ENCODE assay signal across 11 cellular contexts in genomic region chr22:29382575-29383328, GRCh38. TPM values are rescaled to one million over a fixed set of nuclear protein-coding genes. Genes with fewer than 3 reads are reported as not detected.
DNase-seq lines count a peak whose midpoint lies in the region; ATAC-seq, FAIRE-seq and TF ChIP-seq lines count a peak whose summit lies in the region.
"Had no signal": no experiment of that assay in that cellular context is flagged by ENCODE, and none has a peak within 500 bp of the region (broad histone marks: within the 10 kb centered on the region; RNA-seq: fewer than 3 reads in every experiment).

No MANE protein-coding gene starts in this region.

- intact Hi-C loops in GM12878 (cut with micrococcal nuclease; ENCODE audit: unreplicated experiment) = no loop called here
- intact Hi-C loops in testis (cut with DNase I; ENCODE audit: low total_unique reads) = no loop called here

- H3K27ac ChIP-seq in GM12878 (ENCODE audit: control insufficient read depth, insufficient read depth) (no peak overlapping the region), testis (no peak overlapping the region)
- H3K27ac ChIP-seq: brain microvascular endothelial cell had no signal

- H3K4me3 ChIP-seq in GM12878 = no peak overlapping the region
- H3K4me3 ChIP-seq in testis = no peak overlapping the region

- peaks cover 74% of the 10 kb centered on the region for H3K79me2 ChIP-seq in GM12878 (ENCODE audit: control insufficient read depth, insufficient read depth, low read length)

- TF ChIP-seq EP300 in GM12878 (IDR thresholded peaks at IDR 0.05; ENCODE audit: borderline replicate concordance in 1 of 2, control insufficient read depth in 1 of 2, low read depth in 2 of 2, low read length in 2 of 2) = no peak

- H3K4me3 Mint-ChIP-seq in stimulated activated naive CD8-positive, alpha-beta T cell treated with anti-CD3 and anti-CD28 coated beads, Interleukin-15, Interleukin-2, amounts not matched to agents 100 ng/mL and 50 ng/mL, for 24 hours = no peak overlapping the region
- no peak overlapping the region for H3K4me3 Mint-ChIP-seq in stimulated activated naive CD8-positive, alpha-beta T cell treated with anti-CD3 and anti-CD28 coated beads, Interleukin-15, amount 100 ng/mL, for 72 hours
- H3K4me3 Mint-ChIP-seq: H9 had no signal

- ATAC-seq in stimulated activated naive CD8-positive, alpha-beta T cell treated with anti-CD3 and anti-CD28 coated beads, Interleukin-15, amount 100 ng/mL, for 72 hours = no peak
- ATAC-seq in GM12878 = no peak
- ATAC-seq in HG02885 (IDR thresholded peaks at IDR 0.05; ENCODE audit: poor library complexity, unreplicated experiment) = no peak
- ATAC-seq in HG02571 (IDR thresholded peaks at IDR 0.05; ENCODE audit: unreplicated experiment) = no peak

- H3K4me1 ChIP-seq in GM12878 (ENCODE audit: control insufficient read depth, insufficient read depth, low read length) = peaks cover 28% of the 10 kb centered on the region
- H3K4me1 ChIP-seq in testis = peaks cover 11% of the 10 kb centered on the region

- H2AFZ ChIP-seq in GM12878 (ENCODE audit: control insufficient read depth, low read depth, low read length) = no peak overlapping the region

- no peak for TF ChIP-seq RAD21 in GM12878 (IDR thresholded peaks at IDR 0.05; ENCODE audit: insufficient read depth, low read depth, low read length)

- POLR2A ChIA-PET in GM12878 (lab: Charles Lee) = interaction anchor here (0.5 to 0.6 kb wide), 2 partner anchors 36 to 103 kb away, joined by 3 to 6 read pairs; no protein-coding TSS in a partner anchor

- TF ChIP-seq POLR2A in GM12878 (IDR thresholded peaks at IDR 0.05; ENCODE audit: low read depth, low read length) (no peak), testis (IDR thresholded peaks at IDR 0.05) (no peak)

- no peaks in the 10 kb centered on the region for H3K27me3 ChIP-seq in GM12878 (replicated peaks in 1 of 2; ENCODE audit: control insufficient read depth in 2 of 2, insufficient read depth in 2 of 2, low read length in 1 of 2)
- no peaks in the 10 kb centered on the region for H3K27me3 ChIP-seq in testis
- H3K27me3 ChIP-seq: brain microvascular endothelial cell had no signal

- peak overlapping the region; percentile 6 for H3K27ac Mint-ChIP-seq in stimulated activated naive CD8-positive, alpha-beta T cell treated with anti-CD3 and anti-CD28 coated beads, Interleukin-15, Interleukin-2, amounts not matched to agents 100 ng/mL and 50 ng/mL, for 24 hours
- no peak overlapping the region for H3K27ac Mint-ChIP-seq in stimulated activated naive CD8-positive, alpha-beta T cell treated with anti-CD3 and anti-CD28 coated beads, Interleukin-15, amount 100 ng/mL, for 72 hours
- H3K27ac Mint-ChIP-seq: H9 had no signal

- SMC1A ChIA-PET in GM12878 (lab: Charles Lee; ENCODE audit: uncharacterized antibody, unreplicated experiment) = no interaction called here

- H4K20me1 ChIP-seq in GM12878 (ENCODE audit: control insufficient read depth, insufficient read depth) = no peaks in the 10 kb centered on the region; the same call in none of the 2 replicates

- no peaks in the 10 kb centered on the region for H3K9me3 Mint-ChIP-seq in stimulated activated naive CD8-positive, alpha-beta T cell treated with anti-CD3 and anti-CD28 coated beads, Interleukin-15, Interleukin-2, amounts not matched to agents 100 ng/mL and 50 ng/mL, for 24 hours
- no peaks in the 10 kb centered on the region for H3K9me3 Mint-ChIP-seq in stimulated activated naive CD8-positive, alpha-beta T cell treated with anti-CD3 and anti-CD28 coated beads, Interleukin-15, amount 100 ng/mL, for 72 hours
- H3K9me3 Mint-ChIP-seq: H9 had no signal

- RAD21 ChIA-PET in GM12878 (lab: Charles Lee; ENCODE audit: unreplicated experiment) = interaction anchor here (0.8 kb wide), 1 partner anchor 10 kb away, joined by 5 read pairs; no protein-coding TSS in a partner anchor

- DNase-seq in stimulated activated naive CD8-positive, alpha-beta T cell treated with anti-CD3 and anti-CD28 coated beads, Interleukin-15, amount 100 ng/mL, for 72 hours = no peak
- DNase-seq in GM12878 (ENCODE audit: low read depth, low spot score) = no peak
- DNase-seq in medulla oblongata (ENCODE audit: extremely low spot score) = peak; percentile 64
- no peak for DNase-seq in SHP77 treated with DMSO at 0.1 percent for 48 hours (lab: John Stamatoyannopoulos, UW)
- DNase-seq in testis = no peak
- DNase-seq: brain microvascular endothelial cell, H9 had no signal

- no TSS peak for BruUV-seq in GM12878 (replicated peaks; lab: Mats Ljungman, UMichigan)

- in situ Hi-C loops in GM12878 (cut with MboI) = no loop called here

- peaks cover 3 to 6% of the 10 kb centered on the region in 2 experiments; a peak in 3 of 4 replicates for H3K36me3 ChIP-seq in GM12878 (ENCODE audit: control insufficient read depth in 2 of 2, insufficient read depth in 2 of 2, low read length in 1 of 2)
- H3K36me3 ChIP-seq in testis (ENCODE audit: low read depth, missing control alignments) = no peaks in the 10 kb centered on the region
- H3K36me3 ChIP-seq: brain microvascular endothelial cell had no signal

- 95% methylated on average over 6 of the region's 6 CpGs for WGBS in GM12878 (ENCODE audit: insufficient coverage, insufficient replicate concordance, low lambda C conversion rate, missing lambda C conversion rate)
- WGBS in testis, 2 donors = 67 to 77% methylated on average over 6 of the region's 6 CpGs

- H3K9me3 ChIP-seq in GM12878 (replicated peaks; ENCODE audit: control insufficient read depth, insufficient read depth, low read length) (no peaks in the 10 kb centered on the region), testis (no peaks in the 10 kb centered on the region)

- peaks cover 62% of the 10 kb centered on the region for H3K4me1 Mint-ChIP-seq in stimulated activated naive CD8-positive, alpha-beta T cell treated with anti-CD3 and anti-CD28 coated beads, Interleukin-15, Interleukin-2, amounts not matched to agents 100 ng/mL and 50 ng/mL, for 24 hours (ENCODE audit: low read depth)
- peaks cover 66% of the 10 kb centered on the region for H3K4me1 Mint-ChIP-seq in stimulated activated naive CD8-positive, alpha-beta T cell treated with anti-CD3 and anti-CD28 coated beads, Interleukin-15, amount 100 ng/mL, for 72 hours

- H3K27me3 Mint-ChIP-seq in stimulated activated naive CD8-positive, alpha-beta T cell treated with anti-CD3 and anti-CD28 coated beads, Interleukin-15, Interleukin-2, amounts not matched to agents 100 ng/mL and 50 ng/mL, for 24 hours = no peaks in the 10 kb centered on the region
- no peaks in the 10 kb centered on the region for H3K27me3 Mint-ChIP-seq in stimulated activated naive CD8-positive, alpha-beta T cell treated with anti-CD3 and anti-CD28 coated beads, Interleukin-15, amount 100 ng/mL, for 72 hours

- 0 out of 2 replicates have a peak overlapping the region, but pooled peaks have one; percentile 41 for H3K4me2 ChIP-seq in GM12878 (ENCODE audit: control insufficient read depth, insufficient read depth)

- no peak overlapping the region for H3K9ac ChIP-seq in GM12878 (ENCODE audit: control insufficient read depth, insufficient read depth, low read length)

- CTCF ChIA-PET in GM12878 (lab: Yijun Ruan, JAX) = no interaction called here

- H3K36me3 Mint-ChIP-seq in stimulated activated naive CD8-positive, alpha-beta T cell treated with anti-CD3 and anti-CD28 coated beads, Interleukin-15, Interleukin-2, amounts not matched to agents 100 ng/mL and 50 ng/mL, for 24 hours (ENCODE audit: low read depth) = peaks cover 40% of the 10 kb centered on the region

- TF ChIP-seq CTCF in GM12878 (IDR thresholded peaks at IDR 0.05 in 2 of 3, conservative IDR thresholded peaks at IDR 0.05 in 1 of 3; ENCODE audit: control insufficient read depth in 2 of 3, extremely low read depth in 1 of 3, insufficient read depth in 1 of 3, low read depth in 3 of 3, low read length in 3 of 3) (no peak), testis (IDR thresholded peaks at IDR 0.05) (no peak)

- FAIRE-seq in GM12878 (lab: Jason Lieb, UNC) = no peak

RNA-seq across cellular contexts. Expression of gene AP1B1, which starts 5.6 kb away (rescaled TPM):
- 58.7 and 64.4 TPM in 2 replicates for total RNA-seq in GM12878 (2013; cell fraction: nucleolus; rRNA removed)
- 73.0 and 90.1 TPM in 2 replicates for total RNA-seq in GM12878 (2014; rRNA removed)
- 30.0 and 36.1 TPM in 2 replicates for total RNA-seq in GM12878 (2014; rRNA removed; fragmentation: Illumina TruSeq; extraction: Trizol)
- total RNA-seq in GM12878 (2021) = 87.6 and 91.5 TPM in 2 replicates
- 19.8 TPM for polyA plus RNA-seq in GM12878 (2011; ENCODE audit: low read depth)
- 32.2 and 59.4 TPM in 2 replicates for polyA plus RNA-seq in GM12878 (2011; rRNA removed)
- 69.1 and 75.3 TPM in 2 replicates for polyA plus RNA-seq in GM12878 (2011; cell fraction: cytosol; rRNA removed)
- polyA plus RNA-seq in GM12878 (2011; cell fraction: nucleus; rRNA removed) = 110 and 152 TPM in 2 replicates
- polyA plus RNA-seq in GM12878 (2012) = 35.8 and 37.7 TPM in 2 replicates
- polyA plus RNA-seq in GM12878 (2014; fragmentation: Illumina TruSeq; extraction: Trizol) = 21.4 and 56.1 TPM in 2 replicates
- 1 to 10 TPM; 2.1 to 5.0 TPM for polyA plus RNA-seq in GM12878 (2014; fragmentation: Nextera tagmentation; extraction: Ambion mirVana)
- 54.9 and 66.6 TPM in 2 replicates for polyA plus RNA-seq in GM12878 (2014; rRNA removed)
- 10 to 100 TPM; 89.1 to 98.6 TPM for polyA plus RNA-seq in GM12878 (2016; fragmentation: Nextera tagmentation; extraction: Ambion mirVana)
- polyA minus RNA-seq in GM12878 (2011; rRNA and poly(A)+ RNA removed) = 137 and 178 TPM in 2 replicates
- polyA minus RNA-seq in GM12878 (2011; cell fraction: cytosol; rRNA and poly(A)+ RNA removed) = 57.7 and 67.1 TPM in 2 replicates
- polyA minus RNA-seq in GM12878 (2011; cell fraction: nucleus; rRNA and poly(A)+ RNA removed) = 47.6 and 76.1 TPM in 2 replicates
- 10 to 100 TPM; 79.8 to 92.0 TPM for total RNA-seq in testis
- polyA plus RNA-seq in testis (ENCODE audit: insufficient read depth, low read depth, low replicate concordance) = 71.8 TPM

RNA-seq across cellular contexts. Expression of gene RFPL1, which starts 55.6 kb away (rescaled TPM):
- not detected in 2 replicates for total RNA-seq in GM12878 (2013; cell fraction: nucleolus; rRNA removed)
- total RNA-seq in GM12878 (2014; rRNA removed) = not detected in 2 replicates
- not detected in 2 replicates for total RNA-seq in GM12878 (2014; rRNA removed; fragmentation: Illumina TruSeq; extraction: Trizol)
- not detected in 2 replicates for total RNA-seq in GM12878 (2021)
- not detected for polyA plus RNA-seq in GM12878 (2011; ENCODE audit: low read depth)
- polyA plus RNA-seq in GM12878 (2011; rRNA removed) = not detected in 2 replicates
- not detected in 2 replicates for polyA plus RNA-seq in GM12878 (2011; cell fraction: cytosol; rRNA removed)
- not detected in 2 replicates for polyA plus RNA-seq in GM12878 (2011; cell fraction: nucleus; rRNA removed)
- polyA plus RNA-seq in GM12878 (2012) = 0.09 TPM in 1 of 2 replicates, not detected in the other
- not detected in 2 replicates for polyA plus RNA-seq in GM12878 (2014; fragmentation: Illumina TruSeq; extraction: Trizol)
- polyA plus RNA-seq in GM12878 (2014; fragmentation: Nextera tagmentation; extraction: Ambion mirVana) = under 1 TPM in 1 of 2 experiments, not detected in 1; 0.13 TPM
- polyA plus RNA-seq in GM12878 (2014; rRNA removed) = not detected in 2 replicates
- polyA plus RNA-seq in GM12878 (2016; fragmentation: Nextera tagmentation; extraction: Ambion mirVana) = not detected
- polyA minus RNA-seq in GM12878 (2011; rRNA and poly(A)+ RNA removed) = not detected in 2 replicates
- not detected in 2 replicates for polyA minus RNA-seq in GM12878 (2011; cell fraction: cytosol; rRNA and poly(A)+ RNA removed)
- polyA minus RNA-seq in GM12878 (2011; cell fraction: nucleus; rRNA and poly(A)+ RNA removed) = not detected in 2 replicates
- under 1 TPM; 0.37 to 0.71 TPM for total RNA-seq in testis
- polyA plus RNA-seq in testis (ENCODE audit: insufficient read depth, low read depth, low replicate concordance) = 1.4 TPM
- total RNA-seq: H9, pulmonary artery endothelial cell had no signal
